14 cellular contexts compared by ENCODE assay signal in the genomic region with DNA sequence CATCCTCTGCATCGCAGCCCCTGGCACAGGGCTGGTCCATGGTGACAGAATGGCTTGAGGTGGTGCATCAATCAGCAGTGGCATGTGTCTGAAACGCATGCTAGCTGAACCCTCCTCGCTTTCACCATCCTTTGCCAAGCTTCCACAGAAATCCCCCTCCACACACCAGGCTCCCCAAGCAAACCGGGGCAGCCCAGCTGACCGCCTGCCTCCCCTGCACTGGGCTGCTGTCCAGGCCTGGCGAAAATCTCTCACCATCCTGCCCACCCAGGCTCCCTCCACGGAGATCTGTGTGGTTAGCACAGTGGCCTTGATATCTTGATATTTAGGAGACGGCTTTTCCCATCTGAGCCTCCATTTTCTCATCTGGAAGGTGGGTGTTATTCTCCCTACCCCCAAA. TPM values are rescaled to one million over a fixed set of nuclear protein-coding genes. Genes with fewer than 3 reads are reported as not detected.
A peak's percentile ranks its signal among the peaks of the same experiment; 100 is the strongest.
DNase-seq lines count a peak whose midpoint lies in the region; ATAC-seq and TF ChIP-seq lines count a peak whose summit lies in the region.
"Had no signal": no experiment of that assay in that cellular context is flagged by ENCODE, and none has a peak within 500 bp of the region (broad histone marks: within the 10 kb centered on the region; RNA-seq: fewer than 3 reads in every experiment).

No MANE protein-coding gene starts in this region.

- H3K9me2 ChIP-seq in GM23338 (ENCODE audit: insufficient read depth): peaks cover 7% of the 10 kb centered on the region; the same call in 1 of the 2 replicates

- no peaks in the 10 kb centered on the region for H3K79me2 ChIP-seq in GM23338 (replicated peaks; ENCODE audit: insufficient read depth)

- H3K4me1 Mint-ChIP-seq in CD4-positive, CD25-positive, alpha-beta regulatory T cell: peaks cover 24 to 92% (median 79%) of the 10 kb centered on the region in 4 donors
- H3K4me1 Mint-ChIP-seq in GM23338: peaks cover 7% of the 10 kb centered on the region; the same call in 2 of the 3 replicates
- peaks cover 85% of the 10 kb centered on the region for H3K4me1 Mint-ChIP-seq in activated naive CD8-positive, alpha-beta T cell (ENCODE audit: low read depth)
- H3K4me1 Mint-ChIP-seq in mesothelial cell of epicardium: peaks cover 12% of the 10 kb centered on the region

- no peaks in the 10 kb centered on the region for H3K9me3 ChIP-seq in CD4-positive, CD25-positive, alpha-beta regulatory T cell (ENCODE audit: control insufficient read depth in 2 of 2, low read length in 2 of 2)
- H3K9me3 ChIP-seq: suprapubic skin had no signal

- DNase-seq in CD4-positive, CD25-positive, alpha-beta regulatory T cell: no peak
- DNase-seq in GM23338 (ENCODE audit: low spot score): no peak
- no peak for DNase-seq in mesothelial cell of epicardium (ENCODE audit: low spot score in 2 of 2, unreplicated experiment in 2 of 2)
- DNase-seq in DMS153 treated with DMSO at 0.1 percent for 48 hours (lab: John Stamatoyannopoulos, UW; ENCODE audit: unreplicated experiment): no peak
- no peak for DNase-seq in NCI-H1436 treated with DMSO at 0.1 percent for 48 hours (lab: John Stamatoyannopoulos, UW)
- no peak for DNase-seq in stimulated activated CD4-positive, alpha-beta T cell treated with anti-CD3 and anti-CD28 coated beads, Interleukin-2, amount 100 ng/mL, for 48 hours
- DNase-seq: activated naive CD4-positive, alpha-beta T cell; NCI-H1417 treated with DMSO at 0.1 percent for 48 hours; SHP77; T-helper 9 cell had no signal

- H3K27me3 ChIP-seq in CD4-positive, CD25-positive, alpha-beta regulatory T cell (ENCODE audit: control insufficient read depth, insufficient read depth, low read length): no peaks in the 10 kb centered on the region
- peaks cover 19% of the 10 kb centered on the region; the same call in 1 of the 2 replicates for H3K27me3 ChIP-seq in GM23338 (ENCODE audit: insufficient read depth)

- peaks cover 0 to 2% (median 0%) of the 10 kb centered on the region in 7 donors for H3K9me3 Mint-ChIP-seq in CD4-positive, CD25-positive, alpha-beta regulatory T cell
- H3K9me3 Mint-ChIP-seq in GM23338 (peaks cover 4% of the 10 kb centered on the region; the same call in 2 of the 3 replicates), mesothelial cell of epicardium (no peaks in the 10 kb centered on the region)
- H3K9me3 Mint-ChIP-seq in activated naive CD8-positive, alpha-beta T cell (ENCODE audit: low read depth): no peaks in the 10 kb centered on the region

- no peaks in the 10 kb centered on the region for H3K27me3 Mint-ChIP-seq in CD4-positive, CD25-positive, alpha-beta regulatory T cell
- peaks cover 34% of the 10 kb centered on the region for H3K27me3 Mint-ChIP-seq in GM23338 (ENCODE audit: insufficient read depth, low read depth, poor library complexity)
- H3K27me3 Mint-ChIP-seq in activated naive CD8-positive, alpha-beta T cell: no peaks in the 10 kb centered on the region
- H3K27me3 Mint-ChIP-seq in mesothelial cell of epicardium (ENCODE audit: low read depth): peaks cover 87% of the 10 kb centered on the region

- no peak overlapping the region for H3K27ac ChIP-seq in CD4-positive, CD25-positive, alpha-beta regulatory T cell (ENCODE audit: insufficient read depth, low read length, poor library complexity, severe bottlenecking)
- no peak overlapping the region for H3K27ac ChIP-seq in GM23338 (ENCODE audit: low read depth)
- H3K27ac ChIP-seq: suprapubic skin had no signal

- H3K4me3 Mint-ChIP-seq in CD4-positive, CD25-positive, alpha-beta regulatory T cell: peak overlapping the region; percentile 87 to 99 (median 96)
- H3K4me3 Mint-ChIP-seq in GM23338 (peak overlapping the region; percentile 88), mesothelial cell of epicardium (peak overlapping the region; percentile 74)
- peak overlapping the region; percentile 98 for H3K4me3 Mint-ChIP-seq in activated naive CD8-positive, alpha-beta T cell

- H2AFZ ChIP-seq in GM23338: no peak overlapping the region

- H3F3A ChIP-seq in GM23338 (replicated peaks; ENCODE audit: low read depth): no peaks in the 10 kb centered on the region

- ATAC-seq in CD4-positive, CD25-positive, alpha-beta regulatory T cell (ENCODE audit: low read depth in 2 of 2): no peak
- no peak for ATAC-seq in GM23338
- ATAC-seq: left lobe of liver had no signal

- peaks cover 3% of the 10 kb centered on the region for H3K36me3 Mint-ChIP-seq in CD4-positive, CD25-positive, alpha-beta regulatory T cell
- H3K36me3 Mint-ChIP-seq in GM23338 (ENCODE audit: low read depth) (peaks cover 2% of the 10 kb centered on the region; the same call in 1 of the 3 replicates), mesothelial cell of epicardium (no peaks in the 10 kb centered on the region)
- peaks cover 14% of the 10 kb centered on the region for H3K36me3 Mint-ChIP-seq in activated naive CD8-positive, alpha-beta T cell

- H3K27ac Mint-ChIP-seq in CD4-positive, CD25-positive, alpha-beta regulatory T cell: peak overlapping the region in 2 of 3 donors; percentile 90 to 92
- no peak overlapping the region for H3K27ac Mint-ChIP-seq in GM23338
- H3K27ac Mint-ChIP-seq in activated naive CD8-positive, alpha-beta T cell: peak overlapping the region; percentile 92
- no peak overlapping the region for H3K27ac Mint-ChIP-seq in mesothelial cell of epicardium
- H3K27ac Mint-ChIP-seq: B cell had no signal

- H3K4me3 ChIP-seq in CD4-positive, CD25-positive, alpha-beta regulatory T cell (ENCODE audit: low read depth, low read length): peak overlapping the region; percentile 70
- H3K4me3 ChIP-seq in GM23338: peak overlapping the region; percentile 94

- H3K4me1 ChIP-seq in CD4-positive, CD25-positive, alpha-beta regulatory T cell (ENCODE audit: control insufficient read depth, insufficient read depth, low read length, poor library complexity, severe bottlenecking): peaks cover 71% of the 10 kb centered on the region
- no peaks in the 10 kb centered on the region for H3K4me1 ChIP-seq in GM23338 (ENCODE audit: insufficient read depth)

- H4K20me1 ChIP-seq in GM23338 (replicated peaks; ENCODE audit: insufficient read depth): peaks cover 3% of the 10 kb centered on the region; the same call in 1 of the 2 replicates

- peak overlapping the region; percentile 78 for H3K4me2 ChIP-seq in GM23338

- TF ChIP-seq CTCF in GM23338 (conservative IDR thresholded peaks at IDR 0.05; ENCODE audit: low read depth in 2 of 2) (no peak), mesothelial cell of epicardium (IDR thresholded peaks at IDR 0.05; ENCODE audit: unreplicated experiment) (no peak)

- H3K36me3 ChIP-seq in CD4-positive, CD25-positive, alpha-beta regulatory T cell (ENCODE audit: control insufficient read depth, insufficient read depth, low read length): no peaks in the 10 kb centered on the region
- no peaks in the 10 kb centered on the region for H3K36me3 ChIP-seq in GM23338 (ENCODE audit: insufficient read depth)
- H3K36me3 ChIP-seq: suprapubic skin had no signal

TF ChIP-seq in GM23338, 12 proteins besides CTCF, POLR2A, EP300 and RAD21:
- TF ChIP-seq POLR2AphosphoS5 (IDR thresholded peaks at IDR 0.05; ENCODE audit: low read depth) (no peak), NANOG (IDR thresholded peaks at IDR 0.05; ENCODE audit: borderline replicate concordance) (no peak), EZH2phosphoT487 (IDR thresholded peaks at IDR 0.05; ENCODE audit: unreplicated experiment) (no peak), ZNF114 (CRISPR knock-in tag; IDR thresholded peaks at IDR 0.05) (no peak), ZNF331 (CRISPR knock-in tag; IDR thresholded peaks at IDR 0.05; ENCODE audit: low read depth) (no peak), STAT1 (IDR thresholded peaks at IDR 0.05; ENCODE audit: unreplicated experiment) (no peak)
- TF ChIP-seq, protein P1, sequence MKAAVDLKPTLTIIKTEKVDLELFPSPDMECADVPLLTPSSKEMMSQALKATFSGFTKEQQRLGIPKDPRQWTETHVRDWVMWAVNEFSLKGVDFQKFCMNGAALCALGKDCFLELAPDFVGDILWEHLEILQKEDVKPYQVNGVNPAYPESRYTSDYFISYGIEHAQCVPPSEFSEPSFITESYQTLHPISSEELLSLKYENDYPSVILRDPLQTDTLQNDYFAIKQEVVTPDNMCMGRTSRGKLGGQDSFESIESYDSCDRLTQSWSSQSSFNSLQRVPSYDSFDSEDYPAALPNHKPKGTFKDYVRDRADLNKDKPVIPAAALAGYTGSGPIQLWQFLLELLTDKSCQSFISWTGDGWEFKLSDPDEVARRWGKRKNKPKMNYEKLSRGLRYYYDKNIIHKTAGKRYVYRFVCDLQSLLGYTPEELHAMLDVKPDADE (IDR thresholded peaks at IDR 0.05): no peak
- TF ChIP-seq, protein P2, sequence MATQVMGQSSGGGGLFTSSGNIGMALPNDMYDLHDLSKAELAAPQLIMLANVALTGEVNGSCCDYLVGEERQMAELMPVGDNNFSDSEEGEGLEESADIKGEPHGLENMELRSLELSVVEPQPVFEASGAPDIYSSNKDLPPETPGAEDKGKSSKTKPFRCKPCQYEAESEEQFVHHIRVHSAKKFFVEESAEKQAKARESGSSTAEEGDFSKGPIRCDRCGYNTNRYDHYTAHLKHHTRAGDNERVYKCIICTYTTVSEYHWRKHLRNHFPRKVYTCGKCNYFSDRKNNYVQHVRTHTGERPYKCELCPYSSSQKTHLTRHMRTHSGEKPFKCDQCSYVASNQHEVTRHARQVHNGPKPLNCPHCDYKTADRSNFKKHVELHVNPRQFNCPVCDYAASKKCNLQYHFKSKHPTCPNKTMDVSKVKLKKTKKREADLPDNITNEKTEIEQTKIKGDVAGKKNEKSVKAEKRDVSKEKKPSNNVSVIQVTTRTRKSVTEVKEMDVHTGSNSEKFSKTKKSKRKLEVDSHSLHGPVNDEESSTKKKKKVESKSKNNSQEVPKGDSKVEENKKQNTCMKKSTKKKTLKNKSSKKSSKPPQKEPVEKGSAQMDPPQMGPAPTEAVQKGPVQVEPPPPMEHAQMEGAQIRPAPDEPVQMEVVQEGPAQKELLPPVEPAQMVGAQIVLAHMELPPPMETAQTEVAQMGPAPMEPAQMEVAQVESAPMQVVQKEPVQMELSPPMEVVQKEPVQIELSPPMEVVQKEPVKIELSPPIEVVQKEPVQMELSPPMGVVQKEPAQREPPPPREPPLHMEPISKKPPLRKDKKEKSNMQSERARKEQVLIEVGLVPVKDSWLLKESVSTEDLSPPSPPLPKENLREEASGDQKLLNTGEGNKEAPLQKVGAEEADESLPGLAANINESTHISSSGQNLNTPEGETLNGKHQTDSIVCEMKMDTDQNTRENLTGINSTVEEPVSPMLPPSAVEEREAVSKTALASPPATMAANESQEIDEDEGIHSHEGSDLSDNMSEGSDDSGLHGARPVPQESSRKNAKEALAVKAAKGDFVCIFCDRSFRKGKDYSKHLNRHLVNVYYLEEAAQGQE (IDR thresholded peaks at IDR 0.05; ENCODE audit: unreplicated experiment): no peak

RNA-seq across cellular contexts. Expression of a gene that starts 0.9 kb away (rescaled TPM):
- total RNA-seq in CD4-positive, CD25-positive, alpha-beta regulatory T cell: 7.0 TPM
- polyA plus RNA-seq in CD4-positive, CD25-positive, alpha-beta regulatory T cell: 1 to 10 TPM; 1.6 to 3.6 (median 1.9) TPM
- total RNA-seq in GM23338 (2014; rRNA removed; shearing (Covaris generic)): 5.9 and 6.8 TPM in 2 replicates
- polyA plus RNA-seq in GM23338 (2016; fragmentation: Nextera tagmentation; extraction: Ambion mirVana): 7.0 and 8.8 TPM in 2 replicates
- total RNA-seq in mesothelial cell of epicardium: 2.1 to 2.8 TPM (median 2.6 TPM) in 3 replicates
- total RNA-seq: B cell had no signal

Comparison
In these comparisons a context has a peak if more than half of its experiments do, and no peak if none do; other contexts are left out.
1. H3K27ac Mint-ChIP-seq: peak in CD4-positive, CD25-positive, alpha-beta regulatory T cell (2 of 3) and activated naive CD8-positive, alpha-beta T cell (single experiment); none in GM23338 (single experiment) and mesothelial cell of epicardium (single experiment).
2. Peak in every context shown above with its lines, with median percentiles within 50 percentile points of each other: H3K4me3 Mint-ChIP-seq.